Comparison of ENCODE assay signal across 34 cellular contexts in the genomic region with DNA sequence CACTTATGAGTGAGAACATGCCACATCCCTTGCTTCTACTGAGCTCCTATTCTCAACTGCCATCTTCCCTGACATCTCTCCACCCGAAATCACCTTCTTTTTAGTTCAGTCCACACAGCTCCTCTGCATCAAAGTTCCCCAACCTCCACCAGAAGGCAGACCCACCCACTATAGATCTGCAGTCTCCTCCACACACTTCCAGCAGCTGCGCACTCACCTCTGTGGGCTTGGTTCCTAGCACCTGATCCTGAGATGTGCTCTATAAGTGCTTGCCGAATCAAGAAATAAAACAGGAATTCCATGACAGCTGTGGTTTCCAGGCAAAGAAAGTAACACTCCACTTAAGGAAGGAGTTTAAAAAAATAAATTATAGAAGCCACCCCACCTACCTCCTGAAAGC.
"Had no signal": no experiment of that assay in that cellular context is flagged by ENCODE, and none has a peak within 500 bp of the region (broad histone marks: within the 10 kb centered on the region; RNA-seq: fewer than 3 reads in every experiment).

No MANE protein-coding gene starts in this region.

- H3K4me1 ChIP-seq: ascending aorta, esophagus muscularis mucosa, foreskin keratinocyte, gastrocnemius medialis had no signal

- H3K27ac ChIP-seq: ascending aorta, esophagus muscularis mucosa, foreskin keratinocyte, gastrocnemius medialis, heart right ventricle, hepatocyte, WERI-Rb-1 had no signal

- H3K27me3 ChIP-seq: ascending aorta, esophagus muscularis mucosa, foreskin keratinocyte, gastrocnemius medialis, heart right ventricle, hepatocyte had no signal

- H3K79me2 ChIP-seq: hepatocyte had no signal

- H3K4me1 Mint-ChIP-seq: brain had no signal

- DNase-seq: activated CD4-positive, alpha-beta memory T cell treated with anti-CD3 and anti-CD28 coated beads for 36 hours; activated CD4-positive, alpha-beta T cell treated with anti-CD3 and anti-CD28 coated beads for 36 hours; activated CD4-positive, alpha-beta T cell treated with anti-CD3 and anti-CD28 coated beads, Interleukin-2, amount 10 ng/mL, durations not matched to agents 24 days and 14 days; activated CD4-positive, CD25-positive, alpha-beta regulatory T cell; activated CD4-positive, CD25-positive, alpha-beta regulatory T cell treated with anti-CD3 and anti-CD28 coated beads, Interleukin-2, amount 50 U/mL, for 72 hours; activated CD8-positive, alpha-beta memory T cell treated with anti-CD3 and anti-CD28 coated beads, Interleukin-2, amount 10 ng/mL, durations not matched to agents 7 days and 5 days; activated CD8-positive, alpha-beta T cell treated with anti-CD3 and anti-CD28 coated beads, Interleukin-2, amount 10 ng/mL, durations not matched to agents 7 days and 5 days; activated effector memory CD4-positive, alpha-beta T cell treated with Interleukin-2 at 50 U/mL for 16 hours; activated gamma-delta T cell treated with Interleukin-2 at 50 U/mL for 16 hours; activated naive CD4-positive, alpha-beta T cell treated with Interleukin-2 at 50 U/mL for 16 hours; activated naive CD8-positive, alpha-beta T cell treated with anti-CD3 and anti-CD28 coated beads, Interleukin-2, amount 10 ng/mL, durations not matched to agents 7 days and 5 days; activated T-cell treated with anti-CD3 and anti-CD28 coated beads, Interleukin-2, amount 50 U/mL, for 4 hours; cortex of kidney; dermis blood vessel endothelial cell; effector CD4-positive, alpha-beta T cell; effector memory CD8-positive, alpha-beta T cell; erythroblast; foreskin keratinocyte; gastrocnemius medialis; glutamatergic neuron; heart right ventricle; T-helper 1 cell; T-helper 17 cell; T1000; WERI-Rb-1 had no signal

- H2AFZ ChIP-seq: hepatocyte had no signal

- H3K9me3 ChIP-seq: ascending aorta, esophagus muscularis mucosa, gastrocnemius medialis, heart right ventricle had no signal

- H3K4me3 ChIP-seq: ascending aorta, esophagus muscularis mucosa, gastrocnemius medialis, heart right ventricle, hepatocyte had no signal

- H3K4me3 Mint-ChIP-seq: activated CD4-positive, alpha-beta memory T cell treated with anti-CD3 and anti-CD28 coated beads for 36 hours; activated CD4-positive, alpha-beta T cell treated with anti-CD3 and anti-CD28 coated beads for 36 hours; activated CD4-positive, alpha-beta T cell treated with anti-CD3 and anti-CD28 coated beads, Interleukin-2, amount 10 ng/mL, durations not matched to agents 24 days and 14 days; activated CD8-positive, alpha-beta memory T cell treated with anti-CD3 and anti-CD28 coated beads, Interleukin-2, amount 10 ng/mL, durations not matched to agents 7 days and 5 days; activated CD8-positive, alpha-beta T cell treated with anti-CD3 and anti-CD28 coated beads, Interleukin-2, amount 10 ng/mL, durations not matched to agents 7 days and 5 days; activated naive CD8-positive, alpha-beta T cell treated with anti-CD3 and anti-CD28 coated beads, Interleukin-2, amount 10 ng/mL, durations not matched to agents 7 days and 5 days; activated T-cell treated with anti-CD3 and anti-CD28 coated beads, Interleukin-2, amount 50 U/mL, for 4 hours; activated T-helper 17 cell treated with anti-CD3 and anti-CD28 coated beads, Interleukin-2, amount 50 U/mL, for 72 hours; brain; effector memory CD8-positive, alpha-beta T cell; T-helper 17 cell; T-helper 2 cell treated with Interferon-gamma antibody and Interleukin-4, amounts not matched to agents 5 μg/mL and 100 μg/mL, for 36 hours had no signal

- H3K9me3 Mint-ChIP-seq: activated CD4-positive, alpha-beta memory T cell treated with anti-CD3 and anti-CD28 coated beads for 36 hours; activated naive CD8-positive, alpha-beta T cell treated with anti-CD3 and anti-CD28 coated beads, Interleukin-2, amount 10 ng/mL, durations not matched to agents 7 days and 5 days; activated T-cell treated with anti-CD3 and anti-CD28 coated beads, Interleukin-2, amount 50 U/mL, for 4 hours; activated T-helper 17 cell treated with anti-CD3 and anti-CD28 coated beads, Interleukin-2, amount 50 U/mL, for 72 hours; brain; effector memory CD8-positive, alpha-beta T cell; T-helper 2 cell treated with Interferon-gamma antibody and Interleukin-4, amounts not matched to agents 5 μg/mL and 100 μg/mL, for 36 hours had no signal

- FAIRE-seq: bronchial epithelial cell, colon had no signal

- ATAC-seq: activated CD4-positive, alpha-beta T cell treated with anti-CD3 and anti-CD28 coated beads for 36 hours; activated CD8-positive, alpha-beta memory T cell treated with anti-CD3 and anti-CD28 coated beads, Interleukin-2, amount 10 ng/mL, durations not matched to agents 7 days and 5 days; activated CD8-positive, alpha-beta T cell treated with anti-CD3 and anti-CD28 coated beads, Interleukin-2, amount 10 ng/mL, durations not matched to agents 7 days and 5 days; activated naive CD4-positive, alpha-beta T cell treated with anti-CD3 and anti-CD28 coated beads, Interleukin-2, amount 50 U/mL, for 72 hours; activated T-cell treated with anti-CD3 and anti-CD28 coated beads, Interleukin-2, amount 50 U/mL, for 4 hours; activated T-helper 17 cell treated with anti-CD3 and anti-CD28 coated beads, Interleukin-2, amount 50 U/mL, for 72 hours; effector memory CD8-positive, alpha-beta T cell; foreskin keratinocyte; gastrocnemius medialis; heart right ventricle; T-helper 17 cell had no signal

- H3K4me2 ChIP-seq: hepatocyte had no signal

- H3K36me3 ChIP-seq: gastrocnemius medialis, WERI-Rb-1 had no signal

- H3K27me3 Mint-ChIP-seq: activated CD4-positive, alpha-beta memory T cell treated with anti-CD3 and anti-CD28 coated beads for 36 hours; activated CD4-positive, alpha-beta T cell treated with anti-CD3 and anti-CD28 coated beads for 36 hours; activated CD4-positive, alpha-beta T cell treated with anti-CD3 and anti-CD28 coated beads, Interleukin-2, amount 10 ng/mL, durations not matched to agents 24 days and 14 days; activated CD8-positive, alpha-beta memory T cell treated with anti-CD3 and anti-CD28 coated beads, Interleukin-2, amount 10 ng/mL, durations not matched to agents 7 days and 5 days; activated naive CD8-positive, alpha-beta T cell treated with anti-CD3 and anti-CD28 coated beads, Interleukin-2, amount 10 ng/mL, durations not matched to agents 7 days and 5 days; activated T-helper 17 cell treated with anti-CD3 and anti-CD28 coated beads, Interleukin-2, amount 50 U/mL, for 72 hours; effector memory CD8-positive, alpha-beta T cell; T-helper 17 cell had no signal

- H3K27ac Mint-ChIP-seq: activated CD4-positive, alpha-beta memory T cell treated with anti-CD3 and anti-CD28 coated beads for 36 hours; activated CD4-positive, alpha-beta T cell treated with anti-CD3 and anti-CD28 coated beads for 36 hours; activated CD4-positive, alpha-beta T cell treated with anti-CD3 and anti-CD28 coated beads, Interleukin-2, amount 10 ng/mL, durations not matched to agents 24 days and 14 days; activated CD8-positive, alpha-beta memory T cell treated with anti-CD3 and anti-CD28 coated beads, Interleukin-2, amount 10 ng/mL, durations not matched to agents 7 days and 5 days; activated CD8-positive, alpha-beta T cell treated with anti-CD3 and anti-CD28 coated beads, Interleukin-2, amount 10 ng/mL, durations not matched to agents 7 days and 5 days; activated naive CD4-positive, alpha-beta T cell treated with anti-CD3 and anti-CD28 coated beads, Interleukin-2, amount 50 U/mL, for 72 hours; activated naive CD8-positive, alpha-beta T cell treated with anti-CD3 and anti-CD28 coated beads, Interleukin-2, amount 10 ng/mL, durations not matched to agents 7 days and 5 days; activated T-helper 17 cell treated with anti-CD3 and anti-CD28 coated beads, Interleukin-2, amount 50 U/mL, for 72 hours; T-helper 17 cell; T-helper 2 cell treated with Interferon-gamma antibody and Interleukin-4, amounts not matched to agents 5 μg/mL and 100 μg/mL, for 36 hours had no signal
